ENCODE assay signal across 9 cellular contexts in the genomic region with DNA sequence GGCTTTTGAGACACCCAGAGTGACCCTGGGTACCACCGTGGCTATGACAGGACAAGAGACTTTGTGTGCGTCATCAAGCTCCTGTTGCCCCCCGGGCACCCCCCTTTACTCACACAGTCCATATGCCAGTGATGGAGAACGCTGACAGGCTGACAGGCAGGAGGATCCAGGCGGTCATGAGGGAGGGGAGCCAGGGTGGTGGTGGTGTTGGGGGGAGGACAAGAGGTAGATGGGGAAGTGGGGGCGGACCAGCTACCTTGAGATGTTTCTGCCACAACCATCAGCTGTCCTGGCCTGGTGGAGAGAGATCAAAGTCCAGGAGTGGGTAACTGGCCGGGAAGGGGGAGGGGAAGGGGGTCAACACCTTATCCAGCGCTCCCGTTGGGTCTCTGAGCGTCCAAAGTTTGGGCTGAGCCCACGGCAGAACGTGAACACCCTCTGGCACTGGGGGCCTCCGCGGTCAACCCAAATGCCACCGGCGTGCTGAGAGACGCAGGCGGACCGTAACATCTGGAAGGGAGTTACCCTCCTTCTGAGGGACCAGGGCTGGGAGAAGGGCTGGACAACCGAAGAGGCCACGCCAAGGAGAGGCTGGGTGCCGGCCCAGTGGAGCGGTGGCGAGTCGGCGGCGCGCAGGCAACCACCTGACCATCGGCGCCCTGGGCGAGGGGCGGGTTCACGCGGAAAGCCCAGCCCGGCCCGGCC. TPM values are rescaled to one million over a fixed set of nuclear protein-coding genes. Genes with fewer than 3 reads are reported as not detected.
A peak's percentile ranks its signal among the peaks of the same experiment; 100 is the strongest.
DNase-seq lines count a peak whose midpoint lies in the region; ATAC-seq, FAIRE-seq and TF ChIP-seq lines count a peak whose summit lies in the region.
"Had no signal": no experiment of that assay in that cellular context is flagged by ENCODE, and none has a peak within 500 bp of the region (broad histone marks: within the 10 kb centered on the region; RNA-seq: fewer than 3 reads in every experiment).

No MANE protein-coding gene starts in this region.

- H3K9me3 Mint-ChIP-seq in brain, result peaks cover 0 to 2% (median 0%) of the 10 kb centered on the region in 5 experiments

- H3K27ac Mint-ChIP-seq in brain, result peak overlapping the region; percentile 43 to 94 (median 79)

- H3K9me2 ChIP-seq in GM23248 (ENCODE audit: insufficient read depth), result no peaks in the 10 kb centered on the region

- H3K9me3 ChIP-seq in GM23248 (ENCODE audit: low read depth) (no peaks in the 10 kb centered on the region), spleen (no peaks in the 10 kb centered on the region)

- H3K36me3 ChIP-seq in GM23248 (ENCODE audit: low read depth), result peaks cover 8% of the 10 kb centered on the region; the same call in 1 of the 2 replicates
- no peaks in the 10 kb centered on the region for H3K36me3 ChIP-seq in KMS-11 (ENCODE audit: insufficient read depth)
- peaks cover 0 to 55% (median 20%) of the 10 kb centered on the region in 6 donors for H3K36me3 ChIP-seq in spleen

- peaks cover 7% of the 10 kb centered on the region for H3K36me3 Mint-ChIP-seq in brain

- peak; percentile 47 for ATAC-seq in GM18498 (IDR thresholded peaks at IDR 0.05; ENCODE audit: unreplicated experiment)

- H3K4me2 ChIP-seq in GM23248 (ENCODE audit: unreplicated experiment), result peak overlapping the region; percentile 79
- peak overlapping the region; percentile 67 for H3K4me2 ChIP-seq in KMS-11

- in situ Hi-C loops in GM23248 (cut with MboI), result no loop called here

- WGBS in GM23248 (ENCODE audit: low coverage in 1 of 2, low lambda C conversion rate in 2 of 2, missing lambda C conversion rate in 2 of 2), 2 experiments, result 1 to 3% methylated on average over 19 to 36 of the region's 36 CpGs
- 8 to 14% (median 8%) methylated on average over 14 to 36 of the region's 36 CpGs for WGBS in spleen, 5 donors

- DNase-seq in GM23248, result peak; percentile 79
- peak; percentile 66 for DNase-seq in iPS-NIHi7 (ENCODE audit: extremely low spot score)
- DNase-seq in spleen, result peak; percentile 82
- no peak for DNase-seq in MV-4-11 (lab: John Stamatoyannopoulos, UW)
- no peak for DNase-seq in RCC 7860 (ENCODE audit: low spot score)

- peak overlapping the region; percentile 84 to 92 (median 88) for H3K4me3 Mint-ChIP-seq in brain

- intact Hi-C loops in spleen (cut with DNase I; ENCODE audit: low total_unique reads), result no loop called here

- H3K4me3 ChIP-seq in GM23248 (peak overlapping the region; percentile 79), KMS-11 (IDR thresholded peaks at IDR 0.05; ENCODE audit: insufficient read depth, low read depth, low read length) (peak overlapping the region; percentile 60), spleen (peak overlapping the region; percentile 70 to 94 (median 86))

- TF ChIP-seq CTCF in KMS-11 (conservative IDR thresholded peaks at IDR 0.05; ENCODE audit: low read depth, low read length) (no peak), brain (conservative IDR thresholded peaks at IDR 0.05) (no peak), spleen (IDR thresholded peaks at IDR 0.05 in 8 of 11, conservative IDR thresholded peaks at IDR 0.05 in 3 of 11) (no peak)

- peaks cover 31% of the 10 kb centered on the region for H3F3A ChIP-seq in GM23248 (ENCODE audit: insufficient read depth)

- H3K27me3 Mint-ChIP-seq in brain, result peaks cover 7% of the 10 kb centered on the region

- H2AFZ ChIP-seq in GM23248 (peak overlapping the region; percentile 77), KMS-11 (ENCODE audit: low read depth) (peak overlapping the region; percentile 80)

- H3K27me3 ChIP-seq in GM23248 (replicated peaks; ENCODE audit: insufficient read depth) (no peaks in the 10 kb centered on the region), KMS-11 (ENCODE audit: insufficient read depth, low read depth) (no peaks in the 10 kb centered on the region), spleen (replicated peaks in 1 of 7) (no peaks in the 10 kb centered on the region)

- H3K4me1 Mint-ChIP-seq in brain, result peaks cover 59% of the 10 kb centered on the region

- FAIRE-seq in RCC 7860 (lab: Jason Lieb, UNC), result no peak
- FAIRE-seq: frontal cortex had no signal

- no peaks in the 10 kb centered on the region for H4K20me1 ChIP-seq in GM23248 (ENCODE audit: insufficient read depth)
- no peaks in the 10 kb centered on the region for H4K20me1 ChIP-seq in KMS-11 (ENCODE audit: insufficient read depth)

- H3K9ac ChIP-seq in GM23248 (peak overlapping the region; percentile 83), KMS-11 (peak overlapping the region; percentile 41; the same call in 1 of the 2 replicates)

- no peak for TF ChIP-seq POLR2A in spleen (IDR thresholded peaks at IDR 0.05)

- H3K27ac ChIP-seq in GM23248 (peak overlapping the region; percentile 64), KMS-11 (no peak overlapping the region), spleen (peak overlapping the region; percentile 76 to 92 (median 88))

- peaks cover 47% of the 10 kb centered on the region for H3K79me2 ChIP-seq in GM23248 (ENCODE audit: insufficient read depth)
- peaks cover 2% of the 10 kb centered on the region; the same call in 1 of the 2 replicates for H3K79me2 ChIP-seq in KMS-11 (ENCODE audit: insufficient read depth, low read depth)

- H3K4me1 ChIP-seq in GM23248 (ENCODE audit: insufficient read depth), result peaks cover 35% of the 10 kb centered on the region
- peaks cover 23% of the 10 kb centered on the region for H3K4me1 ChIP-seq in KMS-11 (ENCODE audit: low read depth, poor library complexity, severe bottlenecking)
- H3K4me1 ChIP-seq in spleen, result peaks cover 28 to 93% (median 59%) of the 10 kb centered on the region in 6 donors

RNA-seq across cellular contexts. Expression of a gene that starts 0.6 kb away (rescaled TPM):
- total RNA-seq in GM23248 (2014; rRNA removed; shearing (Covaris generic)), result 13.5 and 20.9 TPM in 2 replicates
- 35.7 and 36.0 TPM in 2 replicates for polyA plus RNA-seq in GM23248 (2016; fragmentation: Nextera tagmentation; extraction: Ambion mirVana)
- polyA plus RNA-seq in brain (ENCODE audit: insufficient read depth, low read depth, low replicate concordance), result 5.6 TPM
- total RNA-seq in spleen, result 10 to 100 TPM in 6 of 7 donors, 1 to 10 TPM in 1; 9.4 to 17.4 (median 11.2) TPM
- polyA plus RNA-seq in spleen, result 10 to 100 TPM; 14.6 to 18.8 (median 14.8) TPM

RNA-seq across cellular contexts. Expression of a gene that starts 6.4 kb away (rescaled TPM):
- 159 and 178 TPM in 2 replicates for total RNA-seq in GM23248 (2014; rRNA removed; shearing (Covaris generic))
- polyA plus RNA-seq in GM23248 (2016; fragmentation: Nextera tagmentation; extraction: Ambion mirVana) (294 and 308 TPM in 2 replicates), brain (ENCODE audit: insufficient read depth, low read depth, low replicate concordance) (145 TPM), spleen (100 to 1,000 TPM; 139 to 184 (median 148) TPM)
- total RNA-seq in spleen, result 100 to 1,000 TPM in 3 of 7 donors, 10 to 100 TPM in 4; 72.9 to 154 (median 82.1) TPM

RNA-seq across cellular contexts. Expression of a gene that starts 9.9 kb away (rescaled TPM):
- total RNA-seq in GM23248 (2014; rRNA removed; shearing (Covaris generic)), result 9.8 and 19.5 TPM in 2 replicates
- 30.4 and 31.3 TPM in 2 replicates for polyA plus RNA-seq in GM23248 (2016; fragmentation: Nextera tagmentation; extraction: Ambion mirVana)
- polyA plus RNA-seq in brain (ENCODE audit: insufficient read depth, low read depth, low replicate concordance), result 26.4 TPM
- 10 to 100 TPM; 22.2 to 45.2 (median 33.2) TPM for total RNA-seq in spleen
- polyA plus RNA-seq in spleen, result 10 to 100 TPM; 16.0 to 25.3 (median 18.9) TPM

RNA-seq across cellular contexts. Expression of a gene that starts 14.1 kb away (rescaled TPM):
- 41.4 and 44.5 TPM in 2 replicates for total RNA-seq in GM23248 (2014; rRNA removed; shearing (Covaris generic))
- 43.3 and 43.7 TPM in 2 replicates for polyA plus RNA-seq in GM23248 (2016; fragmentation: Nextera tagmentation; extraction: Ambion mirVana)
- 79.3 TPM for polyA plus RNA-seq in brain (ENCODE audit: insufficient read depth, low read depth, low replicate concordance)
- 10 to 100 TPM; 39.9 to 58.6 (median 50.5) TPM for total RNA-seq in spleen
- polyA plus RNA-seq in spleen, result 10 to 100 TPM; 27.7 to 40.2 (median 32.5) TPM

RNA-seq across cellular contexts. Expression of a gene that starts 17.7 kb away (rescaled TPM):
- 50.3 and 59.0 TPM in 2 replicates for total RNA-seq in GM23248 (2014; rRNA removed; shearing (Covaris generic))
- polyA plus RNA-seq in GM23248 (2016; fragmentation: Nextera tagmentation; extraction: Ambion mirVana) (287 and 289 TPM in 2 replicates), brain (ENCODE audit: insufficient read depth, low read depth, low replicate concordance) (37.0 TPM), spleen (100 to 1,000 TPM in 2 of 3 donors, 10 to 100 TPM in 1; 71.0 to 129 (median 120) TPM)
- 10 to 100 TPM; 58.5 to 89.1 (median 64.0) TPM for total RNA-seq in spleen

Comparison
In these comparisons a context has a peak if more than half of its experiments do, and no peak if none do; other contexts are left out.
1. DNase-seq: peak in GM23248 (single experiment), iPS-NIHi7 (single experiment) and spleen (single experiment); none in MV-4-11 (single experiment) and RCC 7860 (single experiment).
2. Peak in every context shown above with its lines, with median percentiles within 50 percentile points of each other: H3K4me3 ChIP-seq.